8 cellular contexts compared by ENCODE assay signal in genomic region chr10:92699518-92700272, GRCh38. TPM values are rescaled to one million over a fixed set of nuclear protein-coding genes. Genes with fewer than 3 reads are reported as not detected.
DNase-seq lines count a peak whose midpoint lies in the region; ATAC-seq and TF ChIP-seq lines count a peak whose summit lies in the region.

No MANE protein-coding gene starts in this region.

- H3K4me2 ChIP-seq in MM.1S (ENCODE audit: low read depth, low read length), result 0 out of 2 replicates have a peak overlapping the region, but pooled peaks have one; percentile 8

- POLR2A ChIA-PET in activated CD8-positive, alpha-beta T cell treated with anti-CD3 and anti-CD28 coated beads, Interleukin-2, amount 10 ng/mL, durations not matched to agents 7 days and 5 days (lab: Charles Lee), result interaction anchor here (0.7 kb wide), 1 partner anchor 108 kb away, joined by 3 read pairs; no protein-coding TSS in a partner anchor

- no peaks in the 10 kb centered on the region for H3K9me2 ChIP-seq in MM.1S (replicated peaks; ENCODE audit: insufficient read depth, low read length)

- no peaks in the 10 kb centered on the region for H3F3A ChIP-seq in MM.1S (ENCODE audit: insufficient read depth, low read length)

- H3K4me3 ChIP-seq in MM.1S (ENCODE audit: low read length), result no peak overlapping the region

- H3K4me1 ChIP-seq in MM.1S (ENCODE audit: low read length) (no peaks in the 10 kb centered on the region), foreskin keratinocyte (no peaks in the 10 kb centered on the region)

- ATAC-seq in activated CD8-positive, alpha-beta T cell treated with anti-CD3 and anti-CD28 coated beads, Interleukin-2, amount 10 ng/mL, durations not matched to agents 7 days and 5 days, result peak; percentile 83
- peak; percentile 42 for ATAC-seq in foreskin keratinocyte
- no peak for ATAC-seq in HG03097 (IDR thresholded peaks at IDR 0.05; ENCODE audit: low FRiP score, unreplicated experiment)

- H3K9me3 Mint-ChIP-seq in activated CD8-positive, alpha-beta T cell treated with anti-CD3 and anti-CD28 coated beads, Interleukin-2, amount 10 ng/mL, durations not matched to agents 7 days and 5 days (ENCODE audit: insufficient read depth), result no peaks in the 10 kb centered on the region
- H3K9me3 Mint-ChIP-seq in osteocyte (ENCODE audit: unreplicated experiment), result no peaks in the 10 kb centered on the region

- no peaks in the 10 kb centered on the region for H3K36me3 ChIP-seq in MM.1S (replicated peaks; ENCODE audit: insufficient read depth, low read length)

- H3K27me3 Mint-ChIP-seq in activated CD8-positive, alpha-beta T cell treated with anti-CD3 and anti-CD28 coated beads, Interleukin-2, amount 10 ng/mL, durations not matched to agents 7 days and 5 days (ENCODE audit: low read depth), result peaks cover 63% of the 10 kb centered on the region
- peaks cover 9% of the 10 kb centered on the region for H3K27me3 Mint-ChIP-seq in osteocyte (ENCODE audit: unreplicated experiment)

- H3K27ac ChIP-seq in MM.1S (ENCODE audit: low read length), result no peak overlapping the region
- H3K27ac ChIP-seq in foreskin keratinocyte, result no peak overlapping the region

- H3K36me3 Mint-ChIP-seq in activated CD8-positive, alpha-beta T cell treated with anti-CD3 and anti-CD28 coated beads, Interleukin-2, amount 10 ng/mL, durations not matched to agents 7 days and 5 days (ENCODE audit: low read depth), result no peaks in the 10 kb centered on the region
- H3K36me3 Mint-ChIP-seq in osteocyte (ENCODE audit: unreplicated experiment), result no peaks in the 10 kb centered on the region

- TF ChIP-seq CTCF in MM.1S (IDR thresholded peaks at IDR 0.05; ENCODE audit: low read length) (no peak), foreskin keratinocyte (conservative IDR thresholded peaks at IDR 0.05) (no peak), osteocyte (IDR thresholded peaks at IDR 0.05) (no peak)

- no peak overlapping the region for H3K27ac Mint-ChIP-seq in activated CD8-positive, alpha-beta T cell treated with anti-CD3 and anti-CD28 coated beads, Interleukin-2, amount 10 ng/mL, durations not matched to agents 7 days and 5 days
- peak overlapping the region; percentile 71 for H3K27ac Mint-ChIP-seq in osteocyte (ENCODE audit: unreplicated experiment)

- H3K79me2 ChIP-seq in MM.1S (ENCODE audit: low read length), result no peaks in the 10 kb centered on the region

- H3K4me3 Mint-ChIP-seq in activated CD8-positive, alpha-beta T cell treated with anti-CD3 and anti-CD28 coated beads, Interleukin-2, amount 10 ng/mL, durations not matched to agents 7 days and 5 days, result peak overlapping the region; percentile 68
- H3K4me3 Mint-ChIP-seq in osteocyte (ENCODE audit: unreplicated experiment), result peak overlapping the region; percentile 81

- H4K20me1 ChIP-seq in MM.1S (ENCODE audit: insufficient read depth, low read length), result no peaks in the 10 kb centered on the region

- H3K9me3 ChIP-seq in MM.1S (replicated peaks; ENCODE audit: insufficient read depth, low read length), result no peaks in the 10 kb centered on the region

- no peak overlapping the region for H3K9ac ChIP-seq in MM.1S (ENCODE audit: low read length)

- H3K4me1 Mint-ChIP-seq in activated CD8-positive, alpha-beta T cell treated with anti-CD3 and anti-CD28 coated beads, Interleukin-2, amount 10 ng/mL, durations not matched to agents 7 days and 5 days (ENCODE audit: low read depth), result peaks cover 24% of the 10 kb centered on the region
- H3K4me1 Mint-ChIP-seq in osteocyte (ENCODE audit: unreplicated experiment), result peaks cover 17% of the 10 kb centered on the region

- peak; percentile 63 for DNase-seq in DMS53 treated with DMSO at 0.1 percent for 48 hours (lab: John Stamatoyannopoulos, UW; ENCODE audit: unreplicated experiment)
- DNase-seq in MM.1S, result no peak
- DNase-seq in activated CD8-positive, alpha-beta T cell treated with anti-CD3 and anti-CD28 coated beads, Interleukin-2, amount 10 ng/mL, durations not matched to agents 7 days and 5 days, result peak; percentile 61
- no peak for DNase-seq in foreskin keratinocyte
- no peak for DNase-seq in osteocyte (ENCODE audit: extremely low spot score, unreplicated experiment)
- no peak for DNase-seq in NK-92 (lab: John Stamatoyannopoulos, UW; ENCODE audit: unreplicated experiment)
- no peak for DNase-seq in cortex of kidney (lab: John Stamatoyannopoulos, UW)

- no peak overlapping the region for H2AFZ ChIP-seq in MM.1S (ENCODE audit: low read length)

- H3K27me3 ChIP-seq in MM.1S (replicated peaks; ENCODE audit: insufficient read depth, low read length), result peaks cover 39% of the 10 kb centered on the region
- peaks cover 93% of the 10 kb centered on the region for H3K27me3 ChIP-seq in foreskin keratinocyte

- CTCF ChIA-PET in activated CD8-positive, alpha-beta T cell treated with anti-CD3 and anti-CD28 coated beads, Interleukin-2, amount 10 ng/mL, durations not matched to agents 7 days and 5 days (lab: Charles Lee), result no interaction called here

RNA-seq across cellular contexts. Expression of gene HHEX, which starts 9.9 kb away (rescaled TPM):
- total RNA-seq in activated CD8-positive, alpha-beta T cell treated with anti-CD3 and anti-CD28 coated beads, Interleukin-2, amount 10 ng/mL, durations not matched to agents 7 days and 5 days, result under 1 TPM in 1 of 2 experiments, not detected in 1; 0.13 TPM
- total RNA-seq in foreskin keratinocyte (not detected in 2 replicates), osteocyte (1.2 and 1.7 TPM in 2 replicates)
- polyA plus RNA-seq in foreskin keratinocyte, result not detected in 2 replicates

Comparison
In these comparisons a context has a peak if more than half of its experiments do, and no peak if none do; other contexts are left out.
1. DNase-seq: peak in DMS53 treated with DMSO at 0.1 percent for 48 hours (single experiment) and activated CD8-positive, alpha-beta T cell treated with anti-CD3 and anti-CD28 coated beads, Interleukin-2, amount 10 ng/mL, durations not matched to agents 7 days and 5 days (single experiment); none in MM.1S (single experiment), foreskin keratinocyte (0 of 2), osteocyte (single experiment), NK-92 (single experiment) and cortex of kidney (single experiment).